Comparison of ENCODE assay signal across 30 cellular contexts in the genomic region with DNA sequence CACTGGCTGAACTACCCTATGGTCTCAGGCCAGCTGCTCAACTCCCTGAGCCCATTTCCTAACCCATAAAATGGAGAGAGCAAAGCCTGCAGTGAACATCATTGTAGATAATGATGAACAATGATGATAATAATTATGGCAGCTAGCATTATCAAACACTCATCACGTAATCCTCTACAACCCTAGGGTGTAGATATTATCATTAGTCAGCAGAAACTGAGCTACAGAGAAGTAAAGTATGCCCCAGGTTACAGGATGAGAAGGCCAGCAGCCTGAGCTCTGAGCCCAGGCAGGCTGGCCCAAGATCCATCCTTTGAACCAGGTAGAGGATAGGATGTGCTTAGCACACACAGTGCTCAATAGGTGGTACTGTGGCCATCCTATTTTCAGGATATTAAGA. TPM values are rescaled to one million over a fixed set of nuclear protein-coding genes. Genes with fewer than 3 reads are reported as not detected.
"Had no signal": no experiment of that assay in that cellular context is flagged by ENCODE, and none has a peak within 500 bp of the region (broad histone marks: within the 10 kb centered on the region; RNA-seq: fewer than 3 reads in every experiment).

No MANE protein-coding gene starts in this region.

- FAIRE-seq: astrocyte, bronchial epithelial cell, colon had no signal

- H3K27me3 ChIP-seq: brain microvascular endothelial cell, esophagus muscularis mucosa, foreskin keratinocyte, gastrocnemius medialis, heart left ventricle had no signal

- H3K36me3 ChIP-seq: brain microvascular endothelial cell, gastrocnemius medialis had no signal

- H3K27ac ChIP-seq: brain microvascular endothelial cell, esophagus muscularis mucosa, foreskin keratinocyte, gastrocnemius medialis, heart left ventricle had no signal

- H3K9me3 ChIP-seq: esophagus muscularis mucosa, gastrocnemius medialis, heart left ventricle had no signal

- ATAC-seq: activated CD4-positive, alpha-beta T cell treated with anti-CD3 and anti-CD28 coated beads for 36 hours; activated CD8-positive, alpha-beta T cell treated with anti-CD3 and anti-CD28 coated beads, Interleukin-2, amount 10 ng/mL, durations not matched to agents 7 days and 5 days; activated T-cell treated with anti-CD3 and anti-CD28 coated beads, Interleukin-2, amount 50 U/mL, for 4 hours; activated T-helper 17 cell treated with anti-CD3 and anti-CD28 coated beads, Interleukin-2, amount 50 U/mL, for 72 hours; effector memory CD8-positive, alpha-beta T cell; foreskin keratinocyte; gastrocnemius medialis; heart left ventricle had no signal

- H3K4me1 ChIP-seq: foreskin keratinocyte, gastrocnemius medialis had no signal

- H3K4me3 ChIP-seq: esophagus muscularis mucosa, gastrocnemius medialis, heart left ventricle had no signal

- DNase-seq: activated CD4-positive, alpha-beta memory T cell treated with anti-CD3 and anti-CD28 coated beads for 36 hours; activated CD4-positive, alpha-beta T cell treated with anti-CD3 and anti-CD28 coated beads for 36 hours; activated CD4-positive, alpha-beta T cell treated with anti-CD3 and anti-CD28 coated beads, Interleukin-2, amount 10 ng/mL, durations not matched to agents 24 days and 14 days; activated CD4-positive, CD25-positive, alpha-beta regulatory T cell; activated CD4-positive, CD25-positive, alpha-beta regulatory T cell treated with anti-CD3 and anti-CD28 coated beads, Interleukin-2, amount 50 U/mL, for 72 hours; activated CD8-positive, alpha-beta T cell treated with anti-CD3 and anti-CD28 coated beads, Interleukin-2, amount 10 ng/mL, durations not matched to agents 7 days and 5 days; activated effector memory CD4-positive, alpha-beta T cell treated with Interleukin-2 at 50 U/mL for 16 hours; activated gamma-delta T cell treated with Interleukin-2 at 50 U/mL for 16 hours; activated naive CD4-positive, alpha-beta T cell treated with anti-CD3 and anti-CD28 coated beads, Interleukin-2, amount 50 U/mL, for 16 hours; activated naive CD4-positive, alpha-beta T cell treated with Interleukin-2 at 50 U/mL for 16 hours; activated T-cell treated with anti-CD3 and anti-CD28 coated beads, Interleukin-2, amount 50 U/mL, for 4 hours; amniotic stem cell; anterior cingulate cortex; brain microvascular endothelial cell; cortex of kidney; dermis blood vessel endothelial cell; effector CD4-positive, alpha-beta T cell; effector memory CD8-positive, alpha-beta T cell; erythroblast; foreskin keratinocyte; gastrocnemius medialis; glutamatergic neuron; heart left ventricle; T-helper 2 cell had no signal

RNA-seq across cellular contexts. Expression of gene REELD1, which starts 43.2 kb away (rescaled TPM):
- total RNA-seq: activated CD4-positive, alpha-beta T cell treated with anti-CD3 and anti-CD28 coated beads, Interleukin-2, amount 10 ng/mL, durations not matched to agents 24 days and 14 days; activated CD8-positive, alpha-beta T cell treated with anti-CD3 and anti-CD28 coated beads, Interleukin-2, amount 10 ng/mL, durations not matched to agents 7 days and 5 days; astrocyte; bronchial epithelial cell; chondrocyte; dermis blood vessel endothelial cell; foreskin keratinocyte had no signal
- polyA plus RNA-seq: foreskin keratinocyte had no signal
